ENCODE assay signal across 9 cellular contexts in genomic region chr19:49492573-49493411, GRCh38. TPM values are rescaled to one million over a fixed set of nuclear protein-coding genes. Genes with fewer than 3 reads are reported as not detected.
DNase-seq lines count a peak whose midpoint lies in the region; ATAC-seq and TF ChIP-seq lines count a peak whose summit lies in the region.
"Had no signal": no experiment of that assay in that cellular context is flagged by ENCODE, and none has a peak within 500 bp of the region (broad histone marks: within the 10 kb centered on the region; RNA-seq: fewer than 3 reads in every experiment).

No MANE protein-coding gene starts in this region.

- H3K4me1 ChIP-seq in HUES48 (ENCODE audit: control insufficient read depth, insufficient read depth, low read length) (peaks cover 13% of the 10 kb centered on the region), upper lobe of right lung (peaks cover 36% of the 10 kb centered on the region)

- peak overlapping the region; percentile 82 for H3K27ac Mint-ChIP-seq in memory B cell

- H3K4me1 Mint-ChIP-seq in memory B cell: peaks cover 31% of the 10 kb centered on the region

- H3K4me3 ChIP-seq in HUES48 (ENCODE audit: low read depth, low read length): no peak overlapping the region
- H3K4me3 ChIP-seq in upper lobe of right lung: no peak overlapping the region

- TF ChIP-seq CTCF in VCaP (conservative IDR thresholded peaks at IDR 0.05) (no peak), upper lobe of right lung (IDR thresholded peaks at IDR 0.05) (no peak)

- peak; percentile 65 for DNase-seq in DMS53 treated with DMSO at 0.1 percent for 48 hours (lab: John Stamatoyannopoulos, UW; ENCODE audit: unreplicated experiment)
- DNase-seq in memory B cell (ENCODE audit: low spot score in 2 of 2): no peak
- DNase-seq in NCI-H1930 (lab: John Stamatoyannopoulos, UW): no peak
- DNase-seq in upper lobe of right lung: no peak
- DNase-seq: NCI-H2227 treated with DMSO at 0.1 percent for 48 hours had no signal

- peaks cover 56% of the 10 kb centered on the region for H3K36me3 ChIP-seq in HUES48 (ENCODE audit: control insufficient read depth, insufficient read depth, low read length)
- peaks cover 56% of the 10 kb centered on the region for H3K36me3 ChIP-seq in upper lobe of right lung

- H3K27ac ChIP-seq in HUES48 (ENCODE audit: low read depth, low read length) (peak overlapping the region; percentile 62), VCaP (peak overlapping the region; percentile 96; the same call in 1 of the 2 replicates), upper lobe of right lung (no peak overlapping the region)

- H3K9me3 ChIP-seq in HUES48 (ENCODE audit: control insufficient read depth, insufficient read depth, low read length) (no peaks in the 10 kb centered on the region), upper lobe of right lung (no peaks in the 10 kb centered on the region)

- intact Hi-C loops in upper lobe of right lung (cut with DNase I): no loop called here

- H3K4me3 Mint-ChIP-seq in memory B cell: peak overlapping the region; percentile 15

- H3K9ac ChIP-seq in HUES48 (ENCODE audit: low read depth, low read length): no peak overlapping the region

- no peak for ATAC-seq in memory B cell (ENCODE audit: low read depth)
- no peak for ATAC-seq in GM21360 (IDR thresholded peaks at IDR 0.05; ENCODE audit: unreplicated experiment)
- no peak for ATAC-seq in upper lobe of right lung
- no peak for ATAC-seq in HG03439 (IDR thresholded peaks at IDR 0.05; ENCODE audit: unreplicated experiment)

- H3K27me3 Mint-ChIP-seq in memory B cell: no peaks in the 10 kb centered on the region

- H3K9me3 Mint-ChIP-seq in memory B cell: no peaks in the 10 kb centered on the region

- no peaks in the 10 kb centered on the region for H3K27me3 ChIP-seq in HUES48 (ENCODE audit: control insufficient read depth, insufficient read depth, low read length)
- H3K27me3 ChIP-seq in upper lobe of right lung: no peaks in the 10 kb centered on the region

- H3K36me3 Mint-ChIP-seq in memory B cell: peaks cover 29% of the 10 kb centered on the region

RNA-seq across cellular contexts. Expression of gene RPS11, which starts 3.4 kb away (rescaled TPM):
- 1,616 TPM for total RNA-seq in upper lobe of right lung

RNA-seq across cellular contexts. Expression of gene RPL13A, which starts 5.4 kb away (rescaled TPM):
- 1,829 TPM for total RNA-seq in upper lobe of right lung

RNA-seq across cellular contexts. Expression of gene FLT3LG, which starts 18.8 kb away (rescaled TPM):
- total RNA-seq in upper lobe of right lung: 12.1 TPM

RNA-seq across cellular contexts. Expression of gene FCGRT, which starts 19.7 kb away (rescaled TPM):
- total RNA-seq in upper lobe of right lung: 320 TPM

RNA-seq across cellular contexts. Expression of gene RCN3, which starts 35.0 kb away (rescaled TPM):
- total RNA-seq in upper lobe of right lung: 22.1 TPM
